10 cellular contexts compared by ENCODE assay signal in the genomic region with DNA sequence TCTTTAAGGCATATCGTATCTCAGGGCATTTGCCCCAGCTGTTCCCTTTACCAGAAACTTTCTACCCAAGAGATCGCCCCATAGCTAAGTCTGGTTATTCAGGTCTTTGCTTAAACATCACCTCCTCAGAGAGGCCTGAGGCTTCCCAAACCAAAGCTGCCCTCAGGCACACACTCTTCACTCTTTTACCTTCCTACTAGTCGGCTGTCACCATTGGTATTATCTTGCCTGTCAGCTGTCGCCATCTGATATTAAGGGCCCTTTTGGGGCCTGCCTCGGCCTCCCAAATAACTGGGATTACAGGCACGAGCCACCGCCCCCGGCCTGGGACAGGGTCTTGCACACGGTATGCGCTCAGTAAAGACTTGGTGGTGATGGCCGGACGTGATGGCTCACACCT. TPM values are rescaled to one million over a fixed set of nuclear protein-coding genes. Genes with fewer than 3 reads are reported as not detected.
A peak's percentile ranks its signal among the peaks of the same experiment; 100 is the strongest.
DNase-seq lines count a peak whose midpoint lies in the region; ATAC-seq and TF ChIP-seq lines count a peak whose summit lies in the region.
"Had no signal": no experiment of that assay in that cellular context is flagged by ENCODE, and none has a peak within 500 bp of the region (broad histone marks: within the 10 kb centered on the region; RNA-seq: fewer than 3 reads in every experiment).

No MANE protein-coding gene starts in this region.

- DNase-seq in AG09309 (ENCODE audit: low read depth) (no peak), myocyte (ENCODE audit: low read depth) (peak; percentile 28), RPMI8226 (no peak), DMS53 (lab: John Stamatoyannopoulos, UW) (no peak), NCI-H146 (lab: John Stamatoyannopoulos, UW) (no peak), GF-D8 (lab: John Stamatoyannopoulos, UW) (no peak)
- no peak for DNase-seq in Jurkat, Clone E6-1 (ENCODE audit: low read depth, low spot score)
- no peak for DNase-seq in central memory CD8-positive, alpha-beta T cell (ENCODE audit: low spot score in 2 of 2)
- DNase-seq: NCI-H774 had no signal

- peak overlapping the region; percentile 74 for H3K27ac Mint-ChIP-seq in central memory CD8-positive, alpha-beta T cell (ENCODE audit: low read depth)

- H3K27me3 Mint-ChIP-seq in central memory CD8-positive, alpha-beta T cell: no peaks in the 10 kb centered on the region

- peaks cover 31% of the 10 kb centered on the region for H3K36me3 Mint-ChIP-seq in central memory CD8-positive, alpha-beta T cell (ENCODE audit: insufficient read depth)

- ATAC-seq in central memory CD8-positive, alpha-beta T cell (replicated peaks; ENCODE audit: extremely low read depth, poor library complexity, severe bottlenecking): no peak

- H3K4me3 Mint-ChIP-seq in central memory CD8-positive, alpha-beta T cell: peak overlapping the region; percentile 81

- TF ChIP-seq CTCF in AG09309 (IDR thresholded peaks at IDR 0.05; ENCODE audit: control insufficient read depth, insufficient read depth, low read depth, low read length, missing control alignments): no peak

- H3K9me3 Mint-ChIP-seq in central memory CD8-positive, alpha-beta T cell: no peaks in the 10 kb centered on the region

- H3K4me1 Mint-ChIP-seq in central memory CD8-positive, alpha-beta T cell: peaks cover 25% of the 10 kb centered on the region

- H3K4me3 ChIP-seq in AG09309 (ENCODE audit: control insufficient read depth, low read depth, low read length): peak overlapping the region; percentile 98
- H3K4me3 ChIP-seq in Jurkat, Clone E6-1 (ENCODE audit: low read length): peak overlapping the region; percentile 96

RNA-seq across cellular contexts. Expression of a gene that starts 1.0 kb away (rescaled TPM):
- 119 TPM for polyA plus RNA-seq in Jurkat, Clone E6-1 (2012; ENCODE audit: insufficient read depth, insufficient read length)
- total RNA-seq in myocyte: 44.6 and 58.1 TPM in 2 replicates
- polyA plus RNA-seq in myocyte (2012): 52.4 TPM

RNA-seq across cellular contexts. Expression of a gene that starts 10.3 kb away (rescaled TPM):
- polyA plus RNA-seq in Jurkat, Clone E6-1 (2012; ENCODE audit: insufficient read depth, insufficient read length): 280 TPM
- total RNA-seq in myocyte: 199 and 236 TPM in 2 replicates
- 170 TPM for polyA plus RNA-seq in myocyte (2012)

RNA-seq across cellular contexts. Expression of a gene that starts 13.4 kb away (rescaled TPM):
- not detected for polyA plus RNA-seq in Jurkat, Clone E6-1 (2012; ENCODE audit: insufficient read depth, insufficient read length)
- total RNA-seq in myocyte: not detected in 2 replicates
- polyA plus RNA-seq in myocyte (2012): not detected
- total RNA-seq: glomerular endothelial cell had no signal

RNA-seq across cellular contexts. Expression of a gene that starts 17.6 kb away (rescaled TPM):
- 1,107 TPM for polyA plus RNA-seq in Jurkat, Clone E6-1 (2012; ENCODE audit: insufficient read depth, insufficient read length)
- total RNA-seq in myocyte: 890 and 1,463 TPM in 2 replicates
- polyA plus RNA-seq in myocyte (2012): 1,262 TPM

RNA-seq across cellular contexts. Expression of a gene that starts 22.5 kb away (rescaled TPM):
- polyA plus RNA-seq in Jurkat, Clone E6-1 (2012; ENCODE audit: insufficient read depth, insufficient read length): 199 TPM
- 47.8 and 55.7 TPM in 2 replicates for total RNA-seq in myocyte
- 69.3 TPM for polyA plus RNA-seq in myocyte (2012)
